ENCODE assay signal across 16 cellular contexts in genomic region chr7:69577221-69577620, GRCh38.
DNase-seq lines count a peak whose midpoint lies in the region; ATAC-seq and TF ChIP-seq lines count a peak whose summit lies in the region.
"Had no signal": no experiment of that assay in that cellular context is flagged by ENCODE, and none has a peak within 500 bp of the region (broad histone marks: within the 10 kb centered on the region; RNA-seq: fewer than 3 reads in every experiment).

No MANE protein-coding gene starts in this region.

- no peak overlapping the region for H3K9ac ChIP-seq in SU-DHL-6 (ENCODE audit: low read length)
- H3K9ac ChIP-seq: BLaER1 had no signal

- no peak for TF ChIP-seq CTCF in SU-DHL-6 (IDR thresholded peaks at IDR 0.05; ENCODE audit: insufficient read depth, low read length, poor library complexity, severe bottlenecking)

- no peaks in the 10 kb centered on the region for H3K36me3 ChIP-seq in SU-DHL-6 (ENCODE audit: low read length)
- H3K36me3 ChIP-seq: BLaER1, right lobe of liver, suprapubic skin had no signal

- ATAC-seq in GM21528 (IDR thresholded peaks at IDR 0.05; ENCODE audit: low FRiP score, unreplicated experiment), result peak; percentile 54
- ATAC-seq in GM19455 (IDR thresholded peaks at IDR 0.05; ENCODE audit: unreplicated experiment), result no peak
- no peak for ATAC-seq in GM19452 (IDR thresholded peaks at IDR 0.05; ENCODE audit: unreplicated experiment)
- ATAC-seq in GM21447 (IDR thresholded peaks at IDR 0.05; ENCODE audit: unreplicated experiment), result no peak
- ATAC-seq: activated T-cell treated with anti-CD3 and anti-CD28 coated beads, Interleukin-2, amount 50 U/mL, for 4 hours; right lobe of liver had no signal

- H3K27ac ChIP-seq in SU-DHL-6 (ENCODE audit: low read depth, low read length), result no peak overlapping the region
- H3K27ac ChIP-seq: BLaER1, right lobe of liver, suprapubic skin had no signal

- DNase-seq in GM03348 (ENCODE audit: low spot score), result peak; percentile 45
- peak; percentile 45 for DNase-seq in medulla oblongata (ENCODE audit: extremely low spot score)
- DNase-seq: activated CD4-positive, alpha-beta memory T cell treated with anti-CD3 and anti-CD28 coated beads, Interleukin-2, amount 10 ng/mL, durations not matched to agents 7 days and 5 days; activated T-cell treated with anti-CD3 and anti-CD28 coated beads, Interleukin-2, amount 50 U/mL, for 4 hours; effector CD4-positive, alpha-beta T cell; H7; NCI-H2081; right lobe of liver; SW 1271 had no signal

- peak overlapping the region; percentile 0 for H2AFZ ChIP-seq in SU-DHL-6 (ENCODE audit: low read depth, low read length, severe bottlenecking)

- H3K9me2 ChIP-seq in SU-DHL-6 (replicated peaks; ENCODE audit: insufficient read depth, low read length), result no peaks in the 10 kb centered on the region

- no peaks in the 10 kb centered on the region for H3K79me2 ChIP-seq in SU-DHL-6 (ENCODE audit: insufficient read depth, low read length)

- no peaks in the 10 kb centered on the region for H3K27me3 ChIP-seq in SU-DHL-6 (ENCODE audit: low read length)
- H3K27me3 ChIP-seq: BLaER1, right lobe of liver, suprapubic skin had no signal

- H3F3A ChIP-seq in SU-DHL-6 (ENCODE audit: insufficient read depth), result no peaks in the 10 kb centered on the region

- H3K4me3 ChIP-seq in SU-DHL-6 (ENCODE audit: insufficient read depth, low read length, poor library complexity, severe bottlenecking), result no peak overlapping the region
- H3K4me3 ChIP-seq: BLaER1, right lobe of liver, suprapubic skin had no signal

- no peaks in the 10 kb centered on the region for H3K9me3 ChIP-seq in SU-DHL-6 (ENCODE audit: insufficient read depth, low read length)
- H3K9me3 ChIP-seq: BLaER1, right lobe of liver, suprapubic skin had no signal

- H3K4me2 ChIP-seq in SU-DHL-6 (ENCODE audit: low read depth, low read length, poor library complexity, severe bottlenecking), result no peak overlapping the region
- H3K4me2 ChIP-seq: BLaER1 had no signal

- H4K20me1 ChIP-seq in SU-DHL-6 (ENCODE audit: low read depth, low read length), result no peaks in the 10 kb centered on the region
- H4K20me1 ChIP-seq: BLaER1 had no signal
